ENCODE assay signal across 20 cellular contexts in the genomic region with DNA sequence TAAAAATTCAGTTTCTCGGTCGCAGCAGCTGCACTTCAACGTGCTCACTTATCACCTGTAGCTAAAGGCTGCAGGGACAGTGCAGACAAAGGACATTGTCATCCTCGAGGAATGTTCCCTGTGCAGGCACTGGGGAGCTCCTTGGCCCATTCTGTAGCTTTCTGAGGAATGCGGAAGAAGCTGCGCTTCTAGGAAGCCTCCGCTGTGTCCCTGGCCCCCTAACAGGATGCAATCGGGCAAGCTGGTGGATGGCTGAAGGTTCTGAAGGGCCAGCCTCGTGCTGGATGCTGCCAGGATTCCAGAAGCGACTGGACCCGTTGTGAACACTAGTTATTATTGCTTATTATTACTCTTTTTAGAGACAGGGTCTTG. TPM values are rescaled to one million over a fixed set of nuclear protein-coding genes. Genes with fewer than 3 reads are reported as not detected.
DNase-seq lines count a peak whose midpoint lies in the region; ATAC-seq, FAIRE-seq and TF ChIP-seq lines count a peak whose summit lies in the region.
"Had no signal": no experiment of that assay in that cellular context is flagged by ENCODE, and none has a peak within 500 bp of the region (broad histone marks: within the 10 kb centered on the region; RNA-seq: fewer than 3 reads in every experiment).

No MANE protein-coding gene starts in this region.

- CTCF ChIA-PET in H1 (lab: Charles Lee; ENCODE audit: partially characterized antibody): interaction anchor here (1.1 to 3.3 kb wide), 12 partner anchors 9 to 67 kb away, joined by 3 to 13 read pairs (median 5); partner anchors contain the start of genes ANO8, CCDC194, DDA1 and MRPL34

- TF ChIP-seq CTCF in H1 (IDR thresholded peaks at IDR 0.05; ENCODE audit: control extremely low read depth in 1 of 3, insufficient read depth in 1 of 3, low read depth in 1 of 3, low read length in 3 of 3): no peak
- TF ChIP-seq CTCF in right atrium auricular region (IDR thresholded peaks at IDR 0.05): no peak
- TF ChIP-seq CTCF in lower leg skin (IDR thresholded peaks at IDR 0.05): no peak

- H3K27ac ChIP-seq in HUES64 (ENCODE audit: low read depth, low read length) (no peak overlapping the region), H1 (ENCODE audit: low read depth, low read length) (0 out of 2 replicates have a peak overlapping the region, but pooled peaks have one; percentile 2), right atrium auricular region (no peak overlapping the region)
- H3K27ac ChIP-seq: HL-60 had no signal

- no peak overlapping the region for H3K4ac ChIP-seq in H1 (replicated peaks; ENCODE audit: insufficient read length, low read depth, low read length)

- H3K27me3 ChIP-seq in HUES64 (ENCODE audit: insufficient read depth, low read length) (peaks cover 7% of the 10 kb centered on the region), H1 (replicated peaks in 1 of 4; ENCODE audit: control insufficient read depth in 3 of 4, extremely low read depth in 1 of 4, insufficient read depth in 3 of 4, low read length in 3 of 4) (no peaks in the 10 kb centered on the region; a peak in 1 of 7 replicates), right atrium auricular region (no peaks in the 10 kb centered on the region)

- no peak overlapping the region for H3K18ac ChIP-seq in H1 (ENCODE audit: extremely low read depth, low read length)

- peaks cover 6 to 20% (median 20%) of the 10 kb centered on the region in 3 donors for H3K4me1 Mint-ChIP-seq in naive B cell

- TF ChIP-seq RAD21 in H1 (IDR thresholded peaks at IDR 0.05 in 1 of 2, conservative IDR thresholded peaks at IDR 0.05 in 1 of 2; ENCODE audit: low read depth in 2 of 2, low read length in 2 of 2): no peak

- 81% methylated on average over 11 of the region's 11 CpGs for WGBS in HUES64
- 90% methylated on average over 11 of the region's 11 CpGs; no CpG with 5 or more reads in 1 of the 2 experiments for WGBS in H1 (ENCODE audit: extremely low coverage in 1 of 2, insufficient coverage in 1 of 2, insufficient read length in 1 of 2, insufficient replicate concordance in 2 of 2, low coverage in 1 of 2, low lambda C conversion rate in 2 of 2, missing lambda C conversion rate in 1 of 2), 2 experiments
- 76 to 77% methylated on average over 11 of the region's 11 CpGs for WGBS in lower leg skin, 2 donors

- ATAC-seq in naive B cell (ENCODE audit: low read depth in 2 of 2) (no peak), SK-N-SH treated with all-trans-retinoic acid at 6 μM for 48 hours (no peak)
- ATAC-seq: stimulated activated naive CD8-positive, alpha-beta T cell treated with anti-CD3 and anti-CD28 coated beads, Interleukin-15, amount 100 ng/mL, for 72 hours had no signal

- no peaks in the 10 kb centered on the region for H3K9me3 Mint-ChIP-seq in naive B cell
- H3K9me3 Mint-ChIP-seq: activated CD4-positive, alpha-beta T cell treated with anti-CD3 and anti-CD28 coated beads, Interleukin-2, amount 10 ng/mL, durations not matched to agents 7 days and 5 days; HFFc6; stimulated activated naive CD8-positive, alpha-beta T cell treated with anti-CD3 and anti-CD28 coated beads, Interleukin-15, amount 100 ng/mL, for 72 hours had no signal

- POLR2A ChIA-PET in H1 (lab: Charles Lee; ENCODE audit: partially characterized antibody): interaction anchor here (0.7 to 17.1 kb wide), 10 partner anchors 12 to 227 kb away, joined by 3 to 329 read pairs (median 4); partner anchors contain the start of genes ABHD8, ANO8, DDA1 and GTPBP3

- H3K4me1 ChIP-seq in HUES64 (ENCODE audit: insufficient read depth, low read length) (0 out of 2 replicates have a peak, but pooled peaks cover 4% of the 10 kb centered on the region), H1 (replicated peaks in 1 of 4; ENCODE audit: control insufficient read depth in 3 of 4, insufficient read depth in 4 of 4, low read length in 3 of 4) (peaks cover 0 to 22% (median 15%) of the 10 kb centered on the region in 4 experiments; a peak in 6 of 7 replicates), right atrium auricular region (peaks cover 0 to 34% of the 10 kb centered on the region in 2 donors)

- H3K9me3 ChIP-seq in HUES64 (ENCODE audit: insufficient read depth, low read depth, low read length) (no peaks in the 10 kb centered on the region), H1 (ENCODE audit: insufficient read depth in 2 of 2, low read depth in 1 of 2, low read length in 1 of 2) (no peaks in the 10 kb centered on the region), right atrium auricular region (no peaks in the 10 kb centered on the region)

- H3K36me3 Mint-ChIP-seq in naive B cell: peaks cover 0 to 7% of the 10 kb centered on the region in 2 donors

- peaks cover 0 to 10% (median 8%) of the 10 kb centered on the region in 3 donors for H3K27me3 Mint-ChIP-seq in naive B cell

- no peak overlapping the region for H2BK5ac ChIP-seq in H1 (ENCODE audit: low read depth, low read length)

- DNase-seq in 8988T: peak; percentile 99
- no peak for DNase-seq in H1 (ENCODE audit: low read depth in 1 of 2, low spot score in 2 of 2)
- DNase-seq in naive B cell: no peak
- no peak for DNase-seq in right atrium auricular region (ENCODE audit: low spot score)
- DNase-seq in middle frontal gyrus (ENCODE audit: extremely low spot score, low spot score): no peak
- DNase-seq in lower leg skin (ENCODE audit: low spot score in 2 of 2): no peak
- DNase-seq: activated CD4-positive, alpha-beta T cell treated with anti-CD3 and anti-CD28 coated beads, Interleukin-2, amount 10 ng/mL, durations not matched to agents 7 days and 5 days; activated CD8-positive, alpha-beta memory T cell treated with anti-CD3 and anti-CD28 coated beads, Interleukin-2, amount 50 U/mL, for 48 hours; activated gamma-delta T cell treated with Interleukin-2 at 50 U/mL for 16 hours; cerebellar nuclear complex; DMS153; effector CD4-positive, alpha-beta T cell; glutamatergic neuron; HFFc6; NCI-H2029 treated with DMSO at 0.1 percent for 48 hours; stimulated activated naive CD8-positive, alpha-beta T cell treated with anti-CD3 and anti-CD28 coated beads, Interleukin-15, amount 100 ng/mL, for 72 hours had no signal

- H3K79me1 ChIP-seq in H1 (ENCODE audit: low read depth, low read length): peaks cover 2% of the 10 kb centered on the region; the same call in 1 of the 2 replicates

- H3K9ac ChIP-seq in HUES64 (ENCODE audit: low read depth, low read length) (no peak overlapping the region), H1 (replicated peaks in 1 of 4; ENCODE audit: extremely low read depth in 1 of 4, low read depth in 3 of 4, low read length in 3 of 4) (no peak overlapping the region)

- H2BK20ac ChIP-seq in H1 (ENCODE audit: low read length): no peak overlapping the region

- TF ChIP-seq EP300 in H1 (IDR thresholded peaks at IDR 0.05; ENCODE audit: borderline replicate concordance in 1 of 2, low read depth in 2 of 2, low read length in 2 of 2): no peak

- H3K14ac ChIP-seq in H1 (ENCODE audit: insufficient read length): no peak overlapping the region

- FAIRE-seq in H1 (lab: Jason Lieb, UNC): no peak
- FAIRE-seq: GM12891 had no signal

- H2BK15ac ChIP-seq in H1 (ENCODE audit: low read length): no peak overlapping the region

- no peak overlapping the region for H2AFZ ChIP-seq in H1 (ENCODE audit: low read length)

- no peak overlapping the region for H3K27ac Mint-ChIP-seq in naive B cell
- H3K27ac Mint-ChIP-seq: activated CD4-positive, alpha-beta T cell treated with anti-CD3 and anti-CD28 coated beads, Interleukin-2, amount 10 ng/mL, durations not matched to agents 7 days and 5 days; HFFc6; stimulated activated naive CD8-positive, alpha-beta T cell treated with anti-CD3 and anti-CD28 coated beads, Interleukin-15, amount 100 ng/mL, for 72 hours had no signal

- TF ChIP-seq POLR2A in H1 (IDR thresholded peaks at IDR 0.05; ENCODE audit: control extremely low read depth in 1 of 2, low read depth in 2 of 2, low read length in 2 of 2) (no peak), lower leg skin (IDR thresholded peaks at IDR 0.05) (no peak)

- H3K4me3 Mint-ChIP-seq in naive B cell: peak overlapping the region in 5 of 8 donors; percentile 15 to 65 (median 49)
- H3K4me3 Mint-ChIP-seq: activated CD4-positive, alpha-beta T cell treated with anti-CD3 and anti-CD28 coated beads, Interleukin-2, amount 10 ng/mL, durations not matched to agents 7 days and 5 days; HFFc6; stimulated activated naive CD8-positive, alpha-beta T cell treated with anti-CD3 and anti-CD28 coated beads, Interleukin-15, amount 100 ng/mL, for 72 hours had no signal

- H3K36me3 ChIP-seq in HUES64 (ENCODE audit: insufficient read depth, low read length) (peaks cover 23% of the 10 kb centered on the region), H1 (ENCODE audit: control insufficient read depth in 2 of 4, insufficient read depth in 4 of 4, low read length in 3 of 4) (peaks cover 0 to 16% (median 6%) of the 10 kb centered on the region in 4 experiments; a peak in 4 of 8 replicates), right atrium auricular region (peaks cover 6% of the 10 kb centered on the region)

- H4K91ac ChIP-seq in H1 (replicated peaks; ENCODE audit: insufficient read length, low read length): no peak overlapping the region

- H3K56ac ChIP-seq in H1 (replicated peaks; ENCODE audit: insufficient read length, low read depth, low read length): no peak overlapping the region

- H3K4me3 ChIP-seq in HUES64 (ENCODE audit: low read length) (peak overlapping the region; percentile 71; the same call in 1 of the 2 replicates), H1 (ENCODE audit: extremely low read depth in 1 of 4, insufficient read depth in 2 of 4, low read depth in 3 of 4, low read length in 4 of 4) (peak overlapping the region in 3 of 4 experiments; percentile 35 to 95 (median 60); a peak in 2 of 8 replicates), right atrium auricular region (no peak overlapping the region), lower leg skin (ENCODE audit: low read depth, poor library complexity, severe bottlenecking) (no peak overlapping the region)

- intact Hi-C loops in lower leg skin (cut with DNase I; ENCODE audit: low total_unique reads): no loop called here

- peaks cover 3 to 9% of the 10 kb centered on the region in 2 experiments for H4K20me1 ChIP-seq in H1 (replicated peaks in 1 of 2; ENCODE audit: control insufficient read depth in 1 of 2, insufficient read depth in 2 of 2, low read length in 2 of 2)

- no peaks in the 10 kb centered on the region for H3K79me2 ChIP-seq in H1 (ENCODE audit: control insufficient read depth in 1 of 2, insufficient read depth in 2 of 2, low read length in 2 of 2)

- H2AK5ac ChIP-seq in H1 (ENCODE audit: low read depth, low read length): no peak overlapping the region

- peaks cover 6% of the 10 kb centered on the region; the same call in 1 of the 2 replicates for H3K23me2 ChIP-seq in H1 (ENCODE audit: low read depth, low read length)

- H4K8ac ChIP-seq in H1 (ENCODE audit: extremely low read depth, insufficient read depth, low read length): no peak overlapping the region

- no peak overlapping the region for H3K23ac ChIP-seq in H1 (ENCODE audit: insufficient read length)

- H3K4me2 ChIP-seq in H1 (ENCODE audit: insufficient read depth in 1 of 2, low read depth in 2 of 2, low read length in 2 of 2): peak overlapping the region; percentile 72 to 83; a peak in 3 of 4 replicates

- peak overlapping the region; percentile 0; the same call in 1 of the 2 replicates for H2BK12ac ChIP-seq in H1 (ENCODE audit: low read depth, low read length)

- H4K5ac ChIP-seq in H1 (ENCODE audit: insufficient read length, low read depth, low read length): no peak overlapping the region

- no peak overlapping the region for H2BK120ac ChIP-seq in H1 (replicated peaks; ENCODE audit: low read depth, low read length)

RNA-seq across cellular contexts. Expression of gene ANO8, which starts 8.1 kb away (rescaled TPM):
- polyA plus RNA-seq in HUES64 (2013, experiment 1 of 2): 10.3 TPM
- 12.1 TPM for polyA plus RNA-seq in HUES64 (2013, experiment 2 of 2)
- 20.7 and 21.4 TPM in 2 replicates for total RNA-seq in H1 (2021; fragmentation: NEBNext Ultra II Directional; extraction: Animal tissue kit (Norgen Biotek cat#: 25700))
- polyA plus RNA-seq in H1 (2011; rRNA removed) (9.5 and 17.3 TPM in 2 replicates), naive B cell (ENCODE audit: low read depth in 6 of 6) (not detected)
- 12.3 TPM for polyA plus RNA-seq in H1 (2011; cell fraction: cytosol; rRNA removed)
- 132 TPM for polyA plus RNA-seq in H1 (2011; cell fraction: nucleus; rRNA removed)
- polyA plus RNA-seq in H1 (2012, experiment 1 of 2): 12.0 to 21.7 TPM (median 19.9 TPM) in 4 replicates
- polyA plus RNA-seq in H1 (2012, experiment 2 of 2): 6.5 TPM
- 10.9 TPM for polyA plus RNA-seq in H1 (2013, experiment 1 of 2)
- polyA plus RNA-seq in H1 (2013, experiment 2 of 2): 9.5 TPM
- polyA minus RNA-seq in H1 (2011; rRNA and poly(A)+ RNA removed): 5.0 and 5.9 TPM in 2 replicates
- polyA minus RNA-seq in H1 (2011; cell fraction: cytosol; rRNA and poly(A)+ RNA removed): 7.3 TPM
- polyA minus RNA-seq in H1 (2011; cell fraction: nucleus; rRNA and poly(A)+ RNA removed): 23.4 TPM
- total RNA-seq in right atrium auricular region (1 to 10 TPM; 4.2 to 5.2 TPM), lower leg skin (10 to 100 TPM; 31.1 to 56.8 (median 46.9) TPM)

RNA-seq across cellular contexts. Expression of gene GTPBP3, which starts 10.8 kb away (rescaled TPM):
- polyA plus RNA-seq in HUES64 (2013, experiment 1 of 2): 27.5 TPM
- polyA plus RNA-seq in HUES64 (2013, experiment 2 of 2): 24.0 TPM
- total RNA-seq in H1 (2021; fragmentation: NEBNext Ultra II Directional; extraction: Animal tissue kit (Norgen Biotek cat#: 25700)): 52.7 and 56.0 TPM in 2 replicates
- polyA plus RNA-seq in H1 (2011; rRNA removed): 30.4 and 50.7 TPM in 2 replicates
- 37.3 TPM for polyA plus RNA-seq in H1 (2011; cell fraction: cytosol; rRNA removed)
- 94.2 TPM for polyA plus RNA-seq in H1 (2011; cell fraction: nucleus; rRNA removed)
- 41.3 to 58.3 TPM (median 52.0 TPM) in 4 replicates for polyA plus RNA-seq in H1 (2012, experiment 1 of 2)
- 35.5 TPM for polyA plus RNA-seq in H1 (2012, experiment 2 of 2)
- polyA plus RNA-seq in H1 (2013, experiment 1 of 2): 25.7 TPM
- 24.6 TPM for polyA plus RNA-seq in H1 (2013, experiment 2 of 2)
- polyA minus RNA-seq in H1 (2011; rRNA and poly(A)+ RNA removed): 11.5 and 15.3 TPM in 2 replicates
- polyA minus RNA-seq in H1 (2011; cell fraction: cytosol; rRNA and poly(A)+ RNA removed): 29.7 TPM
- 59.7 TPM for polyA minus RNA-seq in H1 (2011; cell fraction: nucleus; rRNA and poly(A)+ RNA removed)
- 1 to 10 TPM; 5.6 to 9.7 (median 6.8) TPM for polyA plus RNA-seq in naive B cell (ENCODE audit: low read depth in 6 of 6)
- 10 to 100 TPM in 1 of 2 donors, 1 to 10 TPM in 1; 6.0 to 16.8 TPM for total RNA-seq in right atrium auricular region
- total RNA-seq in lower leg skin: 10 to 100 TPM; 30.6 to 36.8 (median 35.0) TPM

RNA-seq across cellular contexts. Expression of gene DDA1, which starts 17.2 kb away (rescaled TPM):
- 50.7 TPM for polyA plus RNA-seq in HUES64 (2013, experiment 1 of 2)
- polyA plus RNA-seq in HUES64 (2013, experiment 2 of 2): 48.0 TPM
- total RNA-seq in H1 (2021; fragmentation: NEBNext Ultra II Directional; extraction: Animal tissue kit (Norgen Biotek cat#: 25700)): 34.5 and 35.9 TPM in 2 replicates
- polyA plus RNA-seq in H1 (2011; rRNA removed) (29.2 and 30.0 TPM in 2 replicates), naive B cell (ENCODE audit: low read depth in 6 of 6) (10 to 100 TPM; 16.2 to 25.0 (median 22.6) TPM)
- polyA plus RNA-seq in H1 (2011; cell fraction: cytosol; rRNA removed): 41.8 TPM
- polyA plus RNA-seq in H1 (2011; cell fraction: nucleus; rRNA removed): 55.3 TPM
- 32.6 to 63.7 TPM (median 58.6 TPM) in 4 replicates for polyA plus RNA-seq in H1 (2012, experiment 1 of 2)
- polyA plus RNA-seq in H1 (2012, experiment 2 of 2): 30.1 TPM
- polyA plus RNA-seq in H1 (2013, experiment 1 of 2): 73.8 TPM
- polyA plus RNA-seq in H1 (2013, experiment 2 of 2): 66.6 TPM
- polyA minus RNA-seq in H1 (2011; rRNA and poly(A)+ RNA removed): 12.9 and 19.5 TPM in 2 replicates
- 7.7 TPM for polyA minus RNA-seq in H1 (2011; cell fraction: cytosol; rRNA and poly(A)+ RNA removed)
- 9.4 TPM for polyA minus RNA-seq in H1 (2011; cell fraction: nucleus; rRNA and poly(A)+ RNA removed)
- total RNA-seq in right atrium auricular region (10 to 100 TPM; 22.2 to 40.1 TPM), lower leg skin (10 to 100 TPM; 16.4 to 30.7 (median 26.3) TPM)

RNA-seq across cellular contexts. Expression of gene MRPL34, which starts 20.9 kb away (rescaled TPM):
- polyA plus RNA-seq in HUES64 (2013, experiment 1 of 2): 68.6 TPM
- 78.5 TPM for polyA plus RNA-seq in HUES64 (2013, experiment 2 of 2)
- 99.6 and 100 TPM in 2 replicates for total RNA-seq in H1 (2021; fragmentation: NEBNext Ultra II Directional; extraction: Animal tissue kit (Norgen Biotek cat#: 25700))
- polyA plus RNA-seq in H1 (2011; rRNA removed) (91.9 and 123 TPM in 2 replicates), naive B cell (ENCODE audit: low read depth in 6 of 6) (100 to 1,000 TPM; 121 to 189 (median 160) TPM)
- polyA plus RNA-seq in H1 (2011; cell fraction: cytosol; rRNA removed): 89.6 TPM
- 60.8 TPM for polyA plus RNA-seq in H1 (2011; cell fraction: nucleus; rRNA removed)
- polyA plus RNA-seq in H1 (2012, experiment 1 of 2): 80.1 to 84.2 TPM (median 82.1 TPM) in 4 replicates
- polyA plus RNA-seq in H1 (2012, experiment 2 of 2): 85.1 TPM
- 103 TPM for polyA plus RNA-seq in H1 (2013, experiment 1 of 2)
- 94.8 TPM for polyA plus RNA-seq in H1 (2013, experiment 2 of 2)
- polyA minus RNA-seq in H1 (2011; rRNA and poly(A)+ RNA removed): 11.8 and 11.9 TPM in 2 replicates
- 26.2 TPM for polyA minus RNA-seq in H1 (2011; cell fraction: cytosol; rRNA and poly(A)+ RNA removed)
- polyA minus RNA-seq in H1 (2011; cell fraction: nucleus; rRNA and poly(A)+ RNA removed): 12.8 TPM
- total RNA-seq in right atrium auricular region (100 to 1,000 TPM; 203 to 254 TPM), lower leg skin (100 to 1,000 TPM in 3 of 4 donors, 10 to 100 TPM in 1; 88.4 to 228 (median 131) TPM)

RNA-seq across cellular contexts. Expression of gene ABHD8, which starts 23.4 kb away (rescaled TPM):
- 7.6 TPM for polyA plus RNA-seq in HUES64 (2013, experiment 1 of 2)
- 8.1 TPM for polyA plus RNA-seq in HUES64 (2013, experiment 2 of 2)
- total RNA-seq in H1 (2021; fragmentation: NEBNext Ultra II Directional; extraction: Animal tissue kit (Norgen Biotek cat#: 25700)): 11.3 and 14.5 TPM in 2 replicates
- polyA plus RNA-seq in H1 (2011; rRNA removed) (18.7 and 28.5 TPM in 2 replicates), naive B cell (ENCODE audit: low read depth in 6 of 6) (1 to 10 TPM; 6.4 to 8.6 (median 7.4) TPM)
- polyA plus RNA-seq in H1 (2011; cell fraction: cytosol; rRNA removed): 17.5 TPM
- polyA plus RNA-seq in H1 (2011; cell fraction: nucleus; rRNA removed): 15.7 TPM
- 8.6 to 15.1 TPM (median 14.3 TPM) in 4 replicates for polyA plus RNA-seq in H1 (2012, experiment 1 of 2)
- 12.6 TPM for polyA plus RNA-seq in H1 (2012, experiment 2 of 2)
- polyA plus RNA-seq in H1 (2013, experiment 1 of 2): 5.9 TPM
- 5.6 TPM for polyA plus RNA-seq in H1 (2013, experiment 2 of 2)
- polyA minus RNA-seq in H1 (2011; rRNA and poly(A)+ RNA removed): 6.0 and 8.9 TPM in 2 replicates
- polyA minus RNA-seq in H1 (2011; cell fraction: cytosol; rRNA and poly(A)+ RNA removed): 11.1 TPM
- 9.8 TPM for polyA minus RNA-seq in H1 (2011; cell fraction: nucleus; rRNA and poly(A)+ RNA removed)
- total RNA-seq in right atrium auricular region (10 to 100 TPM; 11.8 to 15.8 TPM), lower leg skin (10 to 100 TPM; 20.2 to 34.9 (median 27.7) TPM)

Comparison
In these comparisons a context has a peak if more than half of its experiments do, and no peak if none do; other contexts are left out.
1. H3K4me3 ChIP-seq: peak in HUES64 (single experiment) and H1 (3 of 4); none in right atrium auricular region (0 of 2) and lower leg skin (single experiment).